Comparison of ENCODE assay signal across 15 cellular contexts in genomic region chr17:78053777-78054468, GRCh38.
A peak's percentile ranks its signal among the peaks of the same experiment; 100 is the strongest.
DNase-seq lines count a peak whose midpoint lies in the region; ATAC-seq, FAIRE-seq and TF ChIP-seq lines count a peak whose summit lies in the region.
"Had no signal": no experiment of that assay in that cellular context is flagged by ENCODE, and none has a peak within 500 bp of the region (broad histone marks: within the 10 kb centered on the region; RNA-seq: fewer than 3 reads in every experiment).

No MANE protein-coding gene starts in this region.

- POLR2A ChIA-PET in PC-3 (lab: Charles Lee; ENCODE audit: unreplicated experiment), result interaction anchor here (0.6 to 0.7 kb wide), 3 partner anchors 10 to 732 kb away, joined by 3 to 10 read pairs (median 3); no protein-coding TSS in a partner anchor
- POLR2A ChIA-PET in endothelial cell of umbilical vein (lab: Charles Lee), result no interaction called here

- H3K9me3 ChIP-seq in GM23248 (ENCODE audit: low read depth) (no peaks in the 10 kb centered on the region), PC-3 (ENCODE audit: low read length) (no peaks in the 10 kb centered on the region), endothelial cell of umbilical vein (replicated peaks; ENCODE audit: control insufficient read depth, insufficient read depth, low read length) (no peaks in the 10 kb centered on the region), psoas muscle (no peaks in the 10 kb centered on the region), osteoblast (ENCODE audit: low read depth, low read length) (no peaks in the 10 kb centered on the region)

- H3K36me3 Mint-ChIP-seq in endothelial cell (ENCODE audit: low read depth, unreplicated experiment), result peaks cover 18% of the 10 kb centered on the region

- H3K36me3 ChIP-seq in GM23248 (ENCODE audit: low read depth), result peaks cover 8% of the 10 kb centered on the region; the same call in 1 of the 2 replicates
- H3K36me3 ChIP-seq in PC-3 (ENCODE audit: low read depth, low read length), result no peaks in the 10 kb centered on the region
- H3K36me3 ChIP-seq in endothelial cell of umbilical vein (ENCODE audit: control insufficient read depth in 2 of 2, extremely low read depth in 1 of 2, insufficient read depth in 2 of 2, low read length in 2 of 2), result peaks cover 0 to 19% of the 10 kb centered on the region in 2 experiments
- H3K36me3 ChIP-seq in psoas muscle (ENCODE audit: insufficient read depth in 1 of 2, low read depth in 1 of 2), result peaks cover 6 to 51% of the 10 kb centered on the region in 2 donors
- H3K36me3 ChIP-seq in osteoblast (ENCODE audit: insufficient read depth, low read length), result peaks cover 23% of the 10 kb centered on the region

- no peaks in the 10 kb centered on the region for H3K9me3 Mint-ChIP-seq in endothelial cell (ENCODE audit: unreplicated experiment)
- H3K9me3 Mint-ChIP-seq: CD14-positive monocyte; CD8-positive, alpha-beta T cell had no signal

- peak; percentile 12 for DNase-seq in GM23248
- DNase-seq in PC-3, result peak; percentile 80
- DNase-seq in endothelial cell of umbilical vein (ENCODE audit: low read depth, low spot score), result no peak
- no peak for DNase-seq in psoas muscle
- DNase-seq in GM19240 (ENCODE audit: insufficient read length, low spot score), result no peak
- DNase-seq in osteoblast (ENCODE audit: insufficient read length, low spot score, missing footprints), result no peak
- no peak for DNase-seq in endothelial cell (ENCODE audit: low spot score)
- DNase-seq: CD8-positive, alpha-beta T cell; COR-L47; DND-41 had no signal

- H3K4me3 Mint-ChIP-seq in endothelial cell (ENCODE audit: unreplicated experiment), result no peak overlapping the region
- H3K4me3 Mint-ChIP-seq: CD14-positive monocyte; CD8-positive, alpha-beta T cell had no signal

- intact Hi-C loops in PC-3 (cut with micrococcal nuclease) (no loop called here), endothelial cell of umbilical vein (cut with micrococcal nuclease) (no loop called here), psoas muscle (cut with DNase I) (no loop called here)

- no peaks in the 10 kb centered on the region for H4K20me1 ChIP-seq in GM23248 (ENCODE audit: insufficient read depth)
- peaks cover 4% of the 10 kb centered on the region; the same call in 1 of the 2 replicates for H4K20me1 ChIP-seq in PC-3 (ENCODE audit: low read length)
- no peaks in the 10 kb centered on the region for H4K20me1 ChIP-seq in endothelial cell of umbilical vein (replicated peaks; ENCODE audit: control insufficient read depth, extremely low read depth, insufficient read depth, low read length)
- H4K20me1 ChIP-seq in osteoblast (ENCODE audit: insufficient read depth, low read length), result peaks cover 4% of the 10 kb centered on the region

- peaks cover 17% of the 10 kb centered on the region for H3K4me1 Mint-ChIP-seq in endothelial cell (ENCODE audit: unreplicated experiment)

- H3K4me3 ChIP-seq in GM23248, result no peak overlapping the region
- H3K4me3 ChIP-seq in PC-3 (ENCODE audit: low read length), result no peak overlapping the region
- H3K4me3 ChIP-seq in endothelial cell of umbilical vein (replicated peaks in 1 of 3; ENCODE audit: insufficient read depth in 1 of 3, low read depth in 1 of 3, low read length in 3 of 3), result no peak overlapping the region
- no peak overlapping the region for H3K4me3 ChIP-seq in psoas muscle
- no peak overlapping the region for H3K4me3 ChIP-seq in osteoblast (ENCODE audit: insufficient read depth, low read length)
- H3K4me3 ChIP-seq: K562 had no signal

- H2AFZ ChIP-seq in GM23248, result no peak overlapping the region
- no peak overlapping the region for H2AFZ ChIP-seq in PC-3 (ENCODE audit: low read length)
- no peak overlapping the region for H2AFZ ChIP-seq in endothelial cell of umbilical vein (ENCODE audit: low read depth, low read length)
- H2AFZ ChIP-seq in osteoblast (ENCODE audit: low read length), result no peak overlapping the region

- H3K27ac Mint-ChIP-seq in endothelial cell (ENCODE audit: unreplicated experiment), result no peak overlapping the region
- H3K27ac Mint-ChIP-seq: CD8-positive, alpha-beta T cell had no signal

- H3K27me3 ChIP-seq in GM23248 (replicated peaks; ENCODE audit: insufficient read depth) (no peaks in the 10 kb centered on the region), PC-3 (ENCODE audit: low read length) (no peaks in the 10 kb centered on the region), endothelial cell of umbilical vein (ENCODE audit: control insufficient read depth in 2 of 2, insufficient read depth in 2 of 2, low read length in 2 of 2) (no peaks in the 10 kb centered on the region), psoas muscle (ENCODE audit: insufficient read depth in 3 of 3, low read length in 2 of 3) (no peaks in the 10 kb centered on the region), osteoblast (ENCODE audit: insufficient read depth, low read length) (no peaks in the 10 kb centered on the region)

- H3K9me1 ChIP-seq in endothelial cell of umbilical vein (replicated peaks; ENCODE audit: control insufficient read depth, extremely low read depth, insufficient read depth, low read length), result no peaks in the 10 kb centered on the region

- H3K27me3 Mint-ChIP-seq in endothelial cell (ENCODE audit: unreplicated experiment), result peaks cover 3% of the 10 kb centered on the region

- H3K4me2 ChIP-seq in GM23248 (ENCODE audit: unreplicated experiment) (no peak overlapping the region), PC-3 (ENCODE audit: low read length) (peak overlapping the region; percentile 42), endothelial cell of umbilical vein (ENCODE audit: insufficient read depth, low read length) (no peak overlapping the region), osteoblast (ENCODE audit: insufficient read depth, low read length) (no peak overlapping the region)

- WGBS in GM23248 (ENCODE audit: low coverage in 1 of 2, low lambda C conversion rate in 2 of 2, missing lambda C conversion rate in 2 of 2), 2 experiments, result 88 to 91% methylated on average over 5 of the region's 5 CpGs
- 79 to 90% (median 86%) methylated on average over 5 of the region's 5 CpGs for WGBS in psoas muscle, 3 donors

- H3K27ac ChIP-seq in GM23248, result no peak overlapping the region
- H3K27ac ChIP-seq in PC-3 (ENCODE audit: low read length), result peak overlapping the region; percentile 42
- no peak overlapping the region for H3K27ac ChIP-seq in endothelial cell of umbilical vein (ENCODE audit: insufficient read depth, low read depth, low read length)
- peak overlapping the region; percentile 91 for H3K27ac ChIP-seq in psoas muscle
- no peak overlapping the region for H3K27ac ChIP-seq in osteoblast (ENCODE audit: low read depth, low read length)
- H3K27ac ChIP-seq: HL-60 had no signal

- H3K4me1 ChIP-seq in GM23248 (ENCODE audit: insufficient read depth), result no peaks in the 10 kb centered on the region
- H3K4me1 ChIP-seq in PC-3 (ENCODE audit: insufficient read depth, low read length), result peaks cover 17% of the 10 kb centered on the region
- peaks cover 18% of the 10 kb centered on the region for H3K4me1 ChIP-seq in endothelial cell of umbilical vein (ENCODE audit: control insufficient read depth, extremely low read depth, insufficient read depth, low read length)
- H3K4me1 ChIP-seq in psoas muscle, result peaks cover 40% of the 10 kb centered on the region
- peaks cover 4% of the 10 kb centered on the region for H3K4me1 ChIP-seq in osteoblast (ENCODE audit: insufficient read depth, low read length)

- no TSS peak for BruUV-seq in PC-3 (replicated peaks; lab: Mats Ljungman, UMichigan)
- BruUV-seq in endothelial cell of umbilical vein (replicated peaks; lab: Mats Ljungman, UMichigan), result no TSS peak

- peak; percentile 37 for FAIRE-seq in endothelial cell of umbilical vein (lab: Jason Lieb, UNC)
- FAIRE-seq: H54, K562 had no signal

- in situ Hi-C loops in GM23248 (cut with MboI), result no loop called here

- H3F3A ChIP-seq in GM23248 (ENCODE audit: insufficient read depth) (no peaks in the 10 kb centered on the region), PC-3 (ENCODE audit: low read length, unreplicated experiment) (peaks cover 3% of the 10 kb centered on the region)

- ATAC-seq in PC-3 (peak; percentile 90), psoas muscle (no peak)
- ATAC-seq: CD8-positive, alpha-beta T cell; HCT116; K562 had no signal

- H3K9me2 ChIP-seq in GM23248 (ENCODE audit: insufficient read depth), result no peaks in the 10 kb centered on the region
- no peaks in the 10 kb centered on the region for H3K9me2 ChIP-seq in PC-3 (replicated peaks; ENCODE audit: low read length)

- TF ChIP-seq POLR2A in endothelial cell of umbilical vein (IDR thresholded peaks at IDR 0.05; ENCODE audit: low read depth, low read length), result no peak

- H3K79me2 ChIP-seq in GM23248 (ENCODE audit: insufficient read depth) (no peaks in the 10 kb centered on the region), PC-3 (ENCODE audit: low read length) (no peaks in the 10 kb centered on the region), endothelial cell of umbilical vein (ENCODE audit: control insufficient read depth, insufficient read depth, low read length) (no peaks in the 10 kb centered on the region), osteoblast (ENCODE audit: insufficient read depth, low read length) (no peaks in the 10 kb centered on the region)

- no peak for TF ChIP-seq CTCF in PC-3 (conservative IDR thresholded peaks at IDR 0.05; ENCODE audit: low read depth, low read length)
- TF ChIP-seq CTCF in endothelial cell of umbilical vein (IDR thresholded peaks at IDR 0.05; ENCODE audit: extremely low read depth in 1 of 2, insufficient read depth in 1 of 2, low read depth in 1 of 2, low read length in 2 of 2), result no peak
- no peak for TF ChIP-seq CTCF in psoas muscle (IDR thresholded peaks at IDR 0.05)
- TF ChIP-seq CTCF in osteoblast (IDR thresholded peaks at IDR 0.05; ENCODE audit: extremely low read depth, low read depth, low read length), result no peak
- TF ChIP-seq CTCF in endothelial cell (IDR thresholded peaks at IDR 0.05; ENCODE audit: unreplicated experiment), result no peak

- CTCF ChIA-PET in PC-3 (lab: Charles Lee) (interaction anchor here (0.6 to 1.0 kb wide), 2 partner anchors 13 to 34 kb away, joined by 3 read pairs; no protein-coding TSS in a partner anchor), endothelial cell of umbilical vein (lab: Charles Lee) (interaction anchor here (0.8 to 3.4 kb wide), 2 partner anchors 13 to 35 kb away, joined by 3 to 13 read pairs; no protein-coding TSS in a partner anchor)

- no peak overlapping the region for H3K9ac ChIP-seq in GM23248
- H3K9ac ChIP-seq in PC-3 (ENCODE audit: low read length), result no peak overlapping the region
- no peak overlapping the region for H3K9ac ChIP-seq in endothelial cell of umbilical vein (replicated peaks; ENCODE audit: extremely low read depth, insufficient read depth, low read length)

- dilution Hi-C loops in endothelial cell of umbilical vein (cut with MboI; ENCODE audit: extremely low pct_ligation_motif_present, low sequenced_read_pairs), result no loop called here

TF ChIP-seq in endothelial cell of umbilical vein, 7 proteins besides CTCF, POLR2A, EP300 and RAD21 (continues in another document):
- no peak for TF ChIP-seq EZH2 (IDR thresholded peaks at IDR 0.05; ENCODE audit: borderline replicate concordance, low read depth, low read length, severe bottlenecking)
- TF ChIP-seq GATA2 (IDR thresholded peaks at IDR 0.05; ENCODE audit: insufficient read depth, insufficient read length, low read depth, low read length), result no peak
- TF ChIP-seq FOS (IDR thresholded peaks at IDR 0.05; ENCODE audit: borderline replicate concordance, insufficient read depth, low read length), result no peak

Comparison
In these comparisons a context has a peak if more than half of its experiments do, and no peak if none do; other contexts are left out.
1. DNase-seq: peak in GM23248 (single experiment) and PC-3 (single experiment); none in endothelial cell of umbilical vein (single experiment), psoas muscle (0 of 2), GM19240 (single experiment), osteoblast (single experiment) and endothelial cell (single experiment).
2. H3K27ac ChIP-seq: peak in PC-3 (single experiment) and psoas muscle (single experiment); none in GM23248 (single experiment), endothelial cell of umbilical vein (single experiment) and osteoblast (single experiment).